ENCODE assay signal across 1 cellular context in genomic region chr4:101421393-101421792, GRCh38.
TF ChIP-seq lines count a peak whose summit lies in the region.

No MANE protein-coding gene starts in this region.

TF ChIP-seq in IMR-90, 13 proteins besides CTCF, POLR2A, EP300 and RAD21:
- TF ChIP-seq BHLHE40 (IDR thresholded peaks at IDR 0.05; ENCODE audit: low read depth, low read length) (no peak), ELK1 (IDR thresholded peaks at IDR 0.05; ENCODE audit: borderline replicate concordance, low read depth, low read length) (no peak), RCOR1 (IDR thresholded peaks at IDR 0.05; ENCODE audit: insufficient replicate concordance, low read length) (no peak), MAFK (IDR thresholded peaks at IDR 0.05; ENCODE audit: low read depth, low read length) (no peak), USF2 (IDR thresholded peaks at IDR 0.05; ENCODE audit: low read depth, low read length) (no peak), SMC3 (IDR thresholded peaks at IDR 0.05; ENCODE audit: low read depth, low read length) (no peak), FOS (IDR thresholded peaks at IDR 0.05; ENCODE audit: low read depth, low read length) (no peak), RFX5 (IDR thresholded peaks at IDR 0.05; ENCODE audit: low read depth, low read length) (no peak), CHD1 (IDR thresholded peaks at IDR 0.05; ENCODE audit: low read depth, low read length) (no peak), NFE2L2 (IDR thresholded peaks at IDR 0.05; ENCODE audit: low read depth, low read length) (no peak), MXI1 (IDR thresholded peaks at IDR 0.05; ENCODE audit: borderline replicate concordance, low read depth, low read length) (no peak), CEBPB (IDR thresholded peaks at IDR 0.05; ENCODE audit: low read depth, low read length) (no peak), MAZ (IDR thresholded peaks at IDR 0.05; ENCODE audit: borderline replicate concordance, low read depth, low read length) (no peak)
